Comparison of ENCODE assay signal across 35 cellular contexts in the genomic region with DNA sequence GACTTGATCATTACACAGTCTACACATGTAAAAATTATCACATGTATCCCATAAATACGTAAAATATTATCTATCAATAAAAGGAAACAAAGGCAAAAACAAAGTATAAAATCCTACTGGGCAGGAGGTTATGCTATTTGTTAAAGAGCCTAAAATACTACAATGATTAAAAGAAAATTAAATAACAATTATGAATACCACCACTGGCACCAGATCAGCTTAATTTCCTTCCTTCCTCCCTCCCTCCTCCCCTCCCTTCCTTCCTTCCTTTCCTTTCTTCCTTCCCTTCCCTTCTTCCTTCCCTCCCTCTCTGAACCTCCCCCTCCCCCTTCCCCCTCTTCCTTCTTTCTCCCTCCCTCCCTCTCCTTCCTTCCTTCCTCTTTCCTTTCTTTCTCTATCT.
"Had no signal": no experiment of that assay in that cellular context is flagged by ENCODE, and none has a peak within 500 bp of the region (broad histone marks: within the 10 kb centered on the region; RNA-seq: fewer than 3 reads in every experiment).

No MANE protein-coding gene starts in this region.

- DNase-seq: Karpas-422, Kasumi-1, MG63, MM.1S, NCI-H1048, NCI-H1092, NCI-H1092 treated with DMSO at 0.1 percent for 48 hours, NCI-H1105, NCI-H1105 treated with DMSO at 0.1 percent for 48 hours, NCI-H1417, NCI-H1417 treated with DMSO at 0.1 percent for 48 hours, NCI-H1436, NCI-H1436 treated with DMSO at 0.1 percent for 48 hours, NCI-H146, NCI-H1694, NCI-H1694 treated with DMSO at 0.1 percent for 48 hours, NCI-H187, NCI-H187 treated with DMSO at 0.1 percent for 48 hours, NCI-H1930, NCI-H2029, NCI-H2029 treated with DMSO at 0.1 percent for 48 hours, NCI-H2081, NCI-H2081 treated with DMSO at 0.1 percent for 48 hours, NCI-H2107, NCI-H2171, NCI-H2171 treated with DMSO at 0.1 percent for 48 hours, NCI-H2227 treated with DMSO at 0.1 percent for 48 hours, NCI-H226, NCI-H345, NCI-H446, NCI-H446 treated with DMSO at 0.1 percent for 48 hours, NCI-H510A, NCI-H510A treated with DMSO at 0.1 percent for 48 hours, NCI-H524, NCI-H524 treated with DMSO at 0.1 percent for 48 hours had no signal

- H3K27me3 ChIP-seq: MG63 had no signal

- H3K4me3 ChIP-seq: MG63 had no signal
